15 cellular contexts compared by ENCODE assay signal in the genomic region with DNA sequence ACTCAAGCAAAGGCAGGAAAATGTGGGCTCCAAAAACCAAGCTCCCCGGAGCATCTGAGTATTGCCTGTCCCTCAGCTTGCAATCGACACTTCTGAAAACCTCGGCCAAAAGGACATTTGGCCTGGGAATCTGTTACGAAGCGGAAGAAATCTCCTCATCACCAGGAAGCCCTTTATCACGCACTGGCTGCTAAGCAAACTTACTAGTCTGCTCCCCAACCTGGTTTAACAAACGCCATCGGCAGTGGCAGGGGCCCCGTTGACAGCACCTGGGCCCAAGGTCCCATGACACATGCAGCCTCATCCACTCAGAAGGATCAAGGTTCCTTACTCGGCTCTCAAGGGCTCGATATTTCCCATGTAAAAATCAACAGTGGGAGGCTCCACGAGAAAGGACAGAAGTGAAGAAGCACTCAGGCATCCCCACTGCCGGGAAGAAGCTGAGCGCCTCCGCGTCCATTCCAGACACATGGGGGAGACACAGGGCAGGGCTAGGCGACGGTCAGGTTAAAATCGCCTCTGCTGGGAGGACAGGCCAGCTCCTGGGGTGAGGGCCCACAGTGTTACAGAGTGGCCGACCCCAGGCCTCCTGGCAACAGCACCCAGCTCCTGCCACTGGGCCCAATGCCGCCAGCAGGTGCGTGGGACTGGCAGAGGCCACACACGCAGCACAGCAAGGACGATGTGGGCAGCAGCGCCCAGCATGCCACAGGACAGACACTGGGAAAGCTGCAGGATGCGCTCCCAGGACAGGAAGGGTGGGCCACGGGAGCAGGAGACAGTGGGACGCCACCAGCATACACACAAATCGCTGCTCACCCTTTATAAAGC. TPM values are rescaled to one million over a fixed set of nuclear protein-coding genes. Genes with fewer than 3 reads are reported as not detected.
DNase-seq lines count a peak whose midpoint lies in the region; ATAC-seq and TF ChIP-seq lines count a peak whose summit lies in the region.
"Had no signal": no experiment of that assay in that cellular context is flagged by ENCODE, and none has a peak within 500 bp of the region (broad histone marks: within the 10 kb centered on the region; RNA-seq: fewer than 3 reads in every experiment).

No MANE protein-coding gene starts in this region.

- no peaks in the 10 kb centered on the region for H3K9me3 Mint-ChIP-seq in activated naive CD4-positive, alpha-beta T cell treated with anti-CD3 and anti-CD28 coated beads, Interleukin-2, amount 50 U/mL, for 72 hours
- H3K9me3 Mint-ChIP-seq in stimulated activated naive CD8-positive, alpha-beta T cell treated with anti-CD3 and anti-CD28 coated beads, Interleukin-15, Interleukin-2, amounts not matched to agents 100 ng/mL and 50 ng/mL, for 24 hours, result no peaks in the 10 kb centered on the region
- H3K9me3 Mint-ChIP-seq: activated T-cell treated with anti-CD3 and anti-CD28 coated beads, Interleukin-2, amount 50 U/mL, for 4 hours; dendritic cell treated with granulocyte-macrophage colony-stimulating factor and Interleukin-4, amounts not matched to agents 40 ng/mL and 50 ng/mL, for 4 days had no signal

- POLR2A ChIA-PET in OCI-LY7 (lab: Charles Lee), result interaction anchor here (0.6 kb wide), 2 partner anchors 26 to 85 kb away, joined by 3 read pairs; no protein-coding TSS in a partner anchor

- no peak overlapping the region for H2AK5ac ChIP-seq in mesenchymal stem cell (ENCODE audit: low read length, severe bottlenecking)

- no peaks in the 10 kb centered on the region for H4K20me1 ChIP-seq in OCI-LY7 (ENCODE audit: insufficient read depth, low read length)

- no peak for DNase-seq in activated naive CD4-positive, alpha-beta T cell treated with anti-CD3 and anti-CD28 coated beads, Interleukin-2, amount 50 U/mL, for 72 hours (ENCODE audit: low spot score in 2 of 2)
- no peak for DNase-seq in activated naive CD4-positive, alpha-beta T cell treated with Interleukin-2 at 50 U/mL for 16 hours
- DNase-seq in mesenchymal stem cell (no peak), T-helper 9 cell (no peak), aorta (no peak), OCI-LY7 (ENCODE audit: low spot score) (no peak)
- DNase-seq: activated T-cell treated with anti-CD3 and anti-CD28 coated beads, Interleukin-2, amount 50 U/mL, for 4 hours; NCI-H345; NK-92 treated with Interleukin-12 subunit alpha and Interleukin-12 subunit beta, amount 100 ng/mL, for 24 hours; SIG-M5; stimulated activated CD4-positive, alpha-beta T cell treated with anti-CD3 and anti-CD28 coated beads, Interleukin-1b, Interleukin-23, amount 100 ng/mL, for 48 hours had no signal

- H3K4me1 Mint-ChIP-seq in stimulated activated naive CD8-positive, alpha-beta T cell treated with anti-CD3 and anti-CD28 coated beads, Interleukin-15, Interleukin-2, amounts not matched to agents 100 ng/mL and 50 ng/mL, for 24 hours (ENCODE audit: low read depth), result peaks cover 24% of the 10 kb centered on the region

- no peak overlapping the region for H3K4me3 ChIP-seq in endocrine pancreas (ENCODE audit: control insufficient read depth, insufficient read depth, low read length)
- H3K4me3 ChIP-seq in mesenchymal stem cell (ENCODE audit: insufficient read depth in 1 of 2, low read depth in 1 of 2, low read length in 2 of 2), result no peak overlapping the region
- no peak overlapping the region for H3K4me3 ChIP-seq in aorta (ENCODE audit: low read length in 2 of 2)
- no peak overlapping the region for H3K4me3 ChIP-seq in OCI-LY7 (ENCODE audit: low read depth, low read length, poor library complexity, severe bottlenecking)
- H3K4me3 ChIP-seq: ascending aorta had no signal

- H3K27ac ChIP-seq in mesenchymal stem cell (ENCODE audit: low read length, poor library complexity, severe bottlenecking) (no peak overlapping the region), aorta (ENCODE audit: low read depth in 1 of 2, low read length in 2 of 2) (no peak overlapping the region), OCI-LY7 (ENCODE audit: low read depth, low read length, poor library complexity, severe bottlenecking) (no peak overlapping the region)
- H3K27ac ChIP-seq: ascending aorta had no signal

- H2BK15ac ChIP-seq in mesenchymal stem cell (ENCODE audit: low read depth, poor library complexity, severe bottlenecking), result no peak overlapping the region

- H2AFZ ChIP-seq in mesenchymal stem cell (ENCODE audit: low read depth, low read length) (no peak overlapping the region), OCI-LY7 (ENCODE audit: low read length) (no peak overlapping the region)

- no peak overlapping the region for H2BK5ac ChIP-seq in mesenchymal stem cell (ENCODE audit: low read depth, low read length, poor library complexity, severe bottlenecking)

- peak overlapping the region; percentile 78 to 84 for H3K27ac Mint-ChIP-seq in activated naive CD4-positive, alpha-beta T cell treated with anti-CD3 and anti-CD28 coated beads, Interleukin-2, amount 50 U/mL, for 72 hours
- H3K27ac Mint-ChIP-seq in stimulated activated naive CD8-positive, alpha-beta T cell treated with anti-CD3 and anti-CD28 coated beads, Interleukin-15, Interleukin-2, amounts not matched to agents 100 ng/mL and 50 ng/mL, for 24 hours, result peak overlapping the region; percentile 8
- H3K27ac Mint-ChIP-seq: dendritic cell treated with granulocyte-macrophage colony-stimulating factor and Interleukin-4, amounts not matched to agents 40 ng/mL and 50 ng/mL, for 4 days had no signal

- no peak overlapping the region for H2BK120ac ChIP-seq in mesenchymal stem cell (ENCODE audit: low read depth, low read length)

- CTCF ChIA-PET in OCI-LY7 (lab: Charles Lee; ENCODE audit: unreplicated experiment), result interaction anchor here (0.6 kb wide), 2 partner anchors 166 to 780 kb away, joined by 3 to 4 read pairs; no protein-coding TSS in a partner anchor

- H3K9me2 ChIP-seq in OCI-LY7 (ENCODE audit: insufficient read depth, low read length), result no peaks in the 10 kb centered on the region

- no peak overlapping the region for H3K14ac ChIP-seq in mesenchymal stem cell (ENCODE audit: low read length in 2 of 2)

- H3K4me1 ChIP-seq in endocrine pancreas (ENCODE audit: control insufficient read depth, insufficient read depth, low read length), result no peaks in the 10 kb centered on the region
- peaks cover 24% of the 10 kb centered on the region for H3K4me1 ChIP-seq in mesenchymal stem cell (ENCODE audit: control insufficient read depth, insufficient read depth, low read depth, low read length)
- no peaks in the 10 kb centered on the region for H3K4me1 ChIP-seq in aorta (ENCODE audit: control insufficient read depth in 1 of 2, insufficient read depth in 2 of 2, low read length in 2 of 2)
- no peaks in the 10 kb centered on the region for H3K4me1 ChIP-seq in OCI-LY7 (ENCODE audit: insufficient read depth, low read length, poor library complexity, severe bottlenecking)
- H3K4me1 ChIP-seq: ascending aorta had no signal

- no TSS peak for BruUV-seq in OCI-LY7 (replicated peaks; lab: Mats Ljungman, UMichigan)

- no peaks in the 10 kb centered on the region for H3K9me3 ChIP-seq in endocrine pancreas (ENCODE audit: control insufficient read depth, low read length)
- H3K9me3 ChIP-seq in mesenchymal stem cell (ENCODE audit: control insufficient read depth, low read length), result no peaks in the 10 kb centered on the region
- no peaks in the 10 kb centered on the region for H3K9me3 ChIP-seq in aorta (ENCODE audit: control insufficient read depth, low read length)
- no peaks in the 10 kb centered on the region for H3K9me3 ChIP-seq in OCI-LY7 (ENCODE audit: low read length)
- H3K9me3 ChIP-seq: ascending aorta had no signal

- 96% methylated on average over 29 of the region's 29 CpGs for WGBS in mesenchymal stem cell
- 83 to 85% methylated on average over 29 of the region's 29 CpGs for WGBS in aorta, 2 donors

- no peak for TF ChIP-seq CTCF in OCI-LY7 (conservative IDR thresholded peaks at IDR 0.05; ENCODE audit: low read length)

- H3K18ac ChIP-seq in mesenchymal stem cell (ENCODE audit: low read depth in 1 of 2, low read length in 2 of 2), result no peak overlapping the region

- H3K4me2 ChIP-seq in mesenchymal stem cell (ENCODE audit: low read length, poor library complexity, severe bottlenecking), result no peak overlapping the region
- no peak overlapping the region for H3K4me2 ChIP-seq in OCI-LY7 (ENCODE audit: low read length)

- no peak overlapping the region for H3K4ac ChIP-seq in mesenchymal stem cell (ENCODE audit: low read depth in 1 of 2, low read length in 2 of 2)

- H3K4me3 Mint-ChIP-seq in stimulated activated naive CD8-positive, alpha-beta T cell treated with anti-CD3 and anti-CD28 coated beads, Interleukin-15, Interleukin-2, amounts not matched to agents 100 ng/mL and 50 ng/mL, for 24 hours, result no peak overlapping the region
- H3K4me3 Mint-ChIP-seq: activated T-cell treated with anti-CD3 and anti-CD28 coated beads, Interleukin-2, amount 50 U/mL, for 4 hours; dendritic cell treated with granulocyte-macrophage colony-stimulating factor and Interleukin-4, amounts not matched to agents 40 ng/mL and 50 ng/mL, for 4 days had no signal

- no peak overlapping the region for H4K8ac ChIP-seq in mesenchymal stem cell (ENCODE audit: low read length)

- no peaks in the 10 kb centered on the region for H3K27me3 Mint-ChIP-seq in stimulated activated naive CD8-positive, alpha-beta T cell treated with anti-CD3 and anti-CD28 coated beads, Interleukin-15, Interleukin-2, amounts not matched to agents 100 ng/mL and 50 ng/mL, for 24 hours
- H3K27me3 Mint-ChIP-seq: dendritic cell treated with granulocyte-macrophage colony-stimulating factor and Interleukin-4, amounts not matched to agents 40 ng/mL and 50 ng/mL, for 4 days had no signal

- no peaks in the 10 kb centered on the region for H3K27me3 ChIP-seq in endocrine pancreas (ENCODE audit: control insufficient read depth, insufficient read depth, low read length)
- no peaks in the 10 kb centered on the region for H3K27me3 ChIP-seq in mesenchymal stem cell (ENCODE audit: control insufficient read depth in 1 of 2, insufficient read depth in 1 of 2, low read length in 2 of 2)
- no peaks in the 10 kb centered on the region for H3K27me3 ChIP-seq in aorta (ENCODE audit: control insufficient read depth in 1 of 2, insufficient read depth in 2 of 2, low read length in 1 of 2)
- H3K27me3 ChIP-seq: ascending aorta had no signal

- intact Hi-C loops in aorta (cut with DNase I) (no loop called here), OCI-LY7 (cut with micrococcal nuclease; ENCODE audit: unreplicated experiment) (no loop called here)

- H3K79me2 ChIP-seq in OCI-LY7 (ENCODE audit: insufficient read depth, low read depth, low read length), result no peaks in the 10 kb centered on the region; the same call in 1 of the 2 replicates

- no peak for ATAC-seq in activated naive CD4-positive, alpha-beta T cell treated with anti-CD3 and anti-CD28 coated beads, Interleukin-2, amount 50 U/mL, for 72 hours
- no peak for ATAC-seq in aorta (ENCODE audit: low FRiP score)
- ATAC-seq: activated T-cell treated with anti-CD3 and anti-CD28 coated beads, Interleukin-2, amount 50 U/mL, for 4 hours had no signal

- peaks cover 6% of the 10 kb centered on the region for H3K36me3 ChIP-seq in endocrine pancreas (ENCODE audit: control insufficient read depth, insufficient read depth, low read length)
- H3K36me3 ChIP-seq in mesenchymal stem cell (ENCODE audit: control insufficient read depth in 1 of 2, insufficient read depth in 2 of 2, low read depth in 1 of 2, low read length in 2 of 2), result peaks cover 58 to 83% of the 10 kb centered on the region in 2 experiments
- peaks cover 3 to 7% of the 10 kb centered on the region in 2 donors for H3K36me3 ChIP-seq in aorta (ENCODE audit: control insufficient read depth in 1 of 2, insufficient read depth in 2 of 2, low read length in 1 of 2)
- peaks cover 77% of the 10 kb centered on the region for H3K36me3 ChIP-seq in OCI-LY7 (ENCODE audit: insufficient read depth, low read length)

- H3K9ac ChIP-seq in endocrine pancreas (ENCODE audit: control insufficient read depth, insufficient read depth, low read length) (peak overlapping the region; percentile 50), mesenchymal stem cell (ENCODE audit: low read length) (no peak overlapping the region)

- peaks cover 22% of the 10 kb centered on the region for H3K79me1 ChIP-seq in mesenchymal stem cell (replicated peaks; ENCODE audit: low read length, poor library complexity, severe bottlenecking)

- H2BK12ac ChIP-seq in mesenchymal stem cell (ENCODE audit: low read length in 2 of 2), result no peak overlapping the region

- H4K91ac ChIP-seq in mesenchymal stem cell (ENCODE audit: low read length), result peak overlapping the region; percentile 37

- H3K23ac ChIP-seq in mesenchymal stem cell (ENCODE audit: low read length in 2 of 2), result no peak overlapping the region

- H3K36me3 Mint-ChIP-seq in activated naive CD4-positive, alpha-beta T cell treated with anti-CD3 and anti-CD28 coated beads, Interleukin-2, amount 50 U/mL, for 72 hours, result peaks cover 0 to 10% of the 10 kb centered on the region in 2 donors
- peaks cover 37% of the 10 kb centered on the region for H3K36me3 Mint-ChIP-seq in stimulated activated naive CD8-positive, alpha-beta T cell treated with anti-CD3 and anti-CD28 coated beads, Interleukin-15, Interleukin-2, amounts not matched to agents 100 ng/mL and 50 ng/mL, for 24 hours (ENCODE audit: low read depth)

RNA-seq across cellular contexts. Expression of gene BRD1, which starts 27.1 kb away (rescaled TPM):
- total RNA-seq in activated naive CD4-positive, alpha-beta T cell treated with anti-CD3 and anti-CD28 coated beads, Interleukin-2, amount 50 U/mL, for 72 hours, result 10 to 100 TPM; 27.7 to 39.0 TPM
- polyA plus RNA-seq in mesenchymal stem cell (2013, experiment 1 of 2), result 10.2 TPM
- polyA plus RNA-seq in mesenchymal stem cell (2013, experiment 2 of 2), result 10.1 TPM
- total RNA-seq in aorta (10 to 100 TPM; 26.7 to 32.2 TPM), OCI-LY7 (2022) (46.6 and 47.3 TPM in 2 replicates)
- polyA plus RNA-seq in aorta, result 10 to 100 TPM in 1 of 2 donors, 1 to 10 TPM in 1; 7.6 to 21.6 TPM
- 37.3 and 38.1 TPM in 2 replicates for total RNA-seq in OCI-LY7 (2014; rRNA removed; shearing (Covaris generic))

RNA-seq across cellular contexts. Expression of gene ZBED4, which starts 53.0 kb away (rescaled TPM):
- total RNA-seq in activated naive CD4-positive, alpha-beta T cell treated with anti-CD3 and anti-CD28 coated beads, Interleukin-2, amount 50 U/mL, for 72 hours, result 10 to 100 TPM; 18.4 to 20.7 TPM
- polyA plus RNA-seq in mesenchymal stem cell (2013, experiment 1 of 2), result 11.3 TPM
- 11.2 TPM for polyA plus RNA-seq in mesenchymal stem cell (2013, experiment 2 of 2)
- total RNA-seq in aorta (1 to 10 TPM; 8.6 to 9.7 TPM), OCI-LY7 (2022) (31.6 and 33.6 TPM in 2 replicates)
- 1 to 10 TPM; 1.3 to 1.9 TPM for polyA plus RNA-seq in aorta
- total RNA-seq in OCI-LY7 (2014; rRNA removed; shearing (Covaris generic)), result 27.8 and 30.4 TPM in 2 replicates
